In the genomic region with DNA sequence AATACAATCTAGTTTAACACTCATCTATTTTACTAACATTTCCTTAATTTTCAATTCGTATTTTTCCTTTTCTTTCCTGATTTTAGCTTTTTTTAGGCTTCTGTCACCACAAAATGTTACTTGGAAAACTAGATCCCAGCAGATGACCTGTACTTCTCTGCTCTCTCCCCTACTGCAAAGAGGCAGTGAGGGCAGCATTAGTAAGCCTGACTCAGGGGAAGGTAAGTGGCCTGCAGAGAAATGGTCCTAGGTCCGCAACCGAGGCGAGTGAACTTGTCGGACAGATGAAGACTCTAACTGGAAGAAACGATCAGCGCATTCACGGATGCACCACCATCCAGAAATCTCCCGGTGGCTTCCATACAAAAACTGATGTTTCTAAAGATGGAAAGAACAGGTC, we compare ENCODE assay signal across 8 cellular contexts. TPM values are rescaled to one million over a fixed set of nuclear protein-coding genes. Genes with fewer than 3 reads are reported as not detected.
DNase-seq lines count a peak whose midpoint lies in the region; ATAC-seq and TF ChIP-seq lines count a peak whose summit lies in the region.

No MANE protein-coding gene starts in this region.

- H3K4me3 ChIP-seq in cardiac muscle cell (no peak overlapping the region), brain microvascular endothelial cell (ENCODE audit: low read depth, low read length) (no peak overlapping the region), mesodermal cell (ENCODE audit: extremely low read depth, insufficient read depth, low read length, poor library complexity, severe bottlenecking) (no peak overlapping the region), urinary bladder (ENCODE audit: low read depth, low read length) (no peak overlapping the region)

- H3K9me3 ChIP-seq in cardiac muscle cell (ENCODE audit: low read depth) (no peaks in the 10 kb centered on the region), mesodermal cell (ENCODE audit: control insufficient read depth, low read length) (no peaks in the 10 kb centered on the region)

- WGBS in mesodermal cell (ENCODE audit: insufficient coverage in 2 of 2), 2 experiments, result 93 to 97% methylated on average over 8 to 9 of the region's 9 CpGs
- WGBS in urinary bladder, result 86% methylated on average over 9 of the region's 9 CpGs

- DNase-seq in cardiac muscle cell (ENCODE audit: low read depth in 1 of 2, low spot score in 1 of 2) (peak in 1 of 2 donors; percentile 51), Right ventricle myocardium inferior (ENCODE audit: missing footprints) (no peak), brain microvascular endothelial cell (peak; percentile 39)

- intact Hi-C loops in Right ventricle myocardium inferior (cut with DNase I), result loop anchor here (2.0 kb wide), 1 partner anchor 20 kb away; a partner anchor contains a TSS

- H3K4me1 ChIP-seq in cardiac muscle cell (ENCODE audit: low read depth) (peaks cover 20% of the 10 kb centered on the region), mesodermal cell (ENCODE audit: control insufficient read depth, insufficient read depth, low read length, poor library complexity, severe bottlenecking) (peaks cover 57% of the 10 kb centered on the region), urinary bladder (ENCODE audit: insufficient read depth) (no peaks in the 10 kb centered on the region)

- H3K27ac ChIP-seq in cardiac muscle cell (peak overlapping the region; percentile 51), brain microvascular endothelial cell (peak overlapping the region; percentile 99), mesodermal cell (ENCODE audit: low read depth, low read length, severe bottlenecking) (peak overlapping the region; percentile 100), urinary bladder (ENCODE audit: low read depth) (peak overlapping the region; percentile 44)

- TF ChIP-seq CTCF in cardiac muscle cell (IDR thresholded peaks at IDR 0.05; ENCODE audit: low read depth, low read length) (no peak), brain microvascular endothelial cell (IDR thresholded peaks at IDR 0.05; ENCODE audit: low read depth, low read length, missing control alignments) (no peak)

- H3K27me3 ChIP-seq in cardiac muscle cell, result no peaks in the 10 kb centered on the region
- H3K27me3 ChIP-seq in brain microvascular endothelial cell (replicated peaks), result no peaks in the 10 kb centered on the region

- H3K36me3 ChIP-seq in cardiac muscle cell, result peaks cover 7% of the 10 kb centered on the region
- peaks cover 13% of the 10 kb centered on the region for H3K36me3 ChIP-seq in brain microvascular endothelial cell (replicated peaks)
- peaks cover 58% of the 10 kb centered on the region for H3K36me3 ChIP-seq in mesodermal cell (ENCODE audit: control insufficient read depth, insufficient read depth, low read length)
- peaks cover 3% of the 10 kb centered on the region for H3K36me3 ChIP-seq in urinary bladder (ENCODE audit: insufficient read depth)

- no peak for ATAC-seq in Right ventricle myocardium inferior
- ATAC-seq in HG03159 (IDR thresholded peaks at IDR 0.05; ENCODE audit: unreplicated experiment), result no peak
- no peak for ATAC-seq in GM19395 (IDR thresholded peaks at IDR 0.05; ENCODE audit: unreplicated experiment)
- ATAC-seq in GM19467 (IDR thresholded peaks at IDR 0.05; ENCODE audit: unreplicated experiment), result no peak

- in situ Hi-C loops in brain microvascular endothelial cell (cut with HindIII; ENCODE audit: low pct_ligation_motif_present, low sequenced_read_pairs), result no loop called here

RNA-seq across cellular contexts. Expression of a gene that starts 20.4 kb away (rescaled TPM):
- total RNA-seq in cardiac muscle cell, result 21.5 and 30.8 TPM in 2 replicates
- 21.7 and 27.4 TPM in 2 replicates for polyA plus RNA-seq in cardiac muscle cell
- total RNA-seq in Right ventricle myocardium inferior, result 40.0 TPM
- polyA plus RNA-seq in mesodermal cell (2013, experiment 1 of 2), result 65.4 TPM
- polyA plus RNA-seq in mesodermal cell (2013, experiment 2 of 2), result 57.0 TPM
- total RNA-seq in urinary bladder, result 84.1 TPM
- 106 TPM for polyA plus RNA-seq in urinary bladder

RNA-seq across cellular contexts. Expression of a gene that starts 20.6 kb away (rescaled TPM):
- total RNA-seq in cardiac muscle cell, result 16.0 and 21.6 TPM in 2 replicates
- polyA plus RNA-seq in cardiac muscle cell, result 27.8 and 31.0 TPM in 2 replicates
- total RNA-seq in Right ventricle myocardium inferior, result 31.4 TPM
- 19.8 TPM for polyA plus RNA-seq in mesodermal cell (2013, experiment 1 of 2)
- 15.9 TPM for polyA plus RNA-seq in mesodermal cell (2013, experiment 2 of 2)
- 7.7 TPM for total RNA-seq in urinary bladder
- 18.2 TPM for polyA plus RNA-seq in urinary bladder

RNA-seq across cellular contexts. Expression of a gene that starts 33.2 kb away (rescaled TPM):
- 29.0 and 37.7 TPM in 2 replicates for total RNA-seq in cardiac muscle cell
- polyA plus RNA-seq in cardiac muscle cell, result 26.6 and 38.8 TPM in 2 replicates
- 7.7 TPM for total RNA-seq in Right ventricle myocardium inferior
- 40.8 TPM for polyA plus RNA-seq in mesodermal cell (2013, experiment 1 of 2)
- polyA plus RNA-seq in mesodermal cell (2013, experiment 2 of 2), result 42.1 TPM
- total RNA-seq in urinary bladder, result 25.8 TPM
- polyA plus RNA-seq in urinary bladder, result 27.3 TPM

RNA-seq across cellular contexts. Expression of a gene that starts 33.4 kb away (rescaled TPM):
- total RNA-seq in cardiac muscle cell (5.9 and 11.2 TPM in 2 replicates), Right ventricle myocardium inferior (17.2 TPM), urinary bladder (12.2 TPM)
- polyA plus RNA-seq in cardiac muscle cell (27.2 and 32.2 TPM in 2 replicates), urinary bladder (13.0 TPM)
- 20.9 TPM for polyA plus RNA-seq in mesodermal cell (2013, experiment 1 of 2)
- polyA plus RNA-seq in mesodermal cell (2013, experiment 2 of 2), result 24.4 TPM

Comparison
In these comparisons a context has a peak if more than half of its experiments do, and no peak if none do; other contexts are left out.
1. H3K27ac ChIP-seq: peak in every context shown above with its lines; median percentile 100 in mesodermal cell; 99 in brain microvascular endothelial cell; 51 in cardiac muscle cell; 44 in urinary bladder.